Comparison of ENCODE assay signal across 22 cellular contexts in the genomic region with DNA sequence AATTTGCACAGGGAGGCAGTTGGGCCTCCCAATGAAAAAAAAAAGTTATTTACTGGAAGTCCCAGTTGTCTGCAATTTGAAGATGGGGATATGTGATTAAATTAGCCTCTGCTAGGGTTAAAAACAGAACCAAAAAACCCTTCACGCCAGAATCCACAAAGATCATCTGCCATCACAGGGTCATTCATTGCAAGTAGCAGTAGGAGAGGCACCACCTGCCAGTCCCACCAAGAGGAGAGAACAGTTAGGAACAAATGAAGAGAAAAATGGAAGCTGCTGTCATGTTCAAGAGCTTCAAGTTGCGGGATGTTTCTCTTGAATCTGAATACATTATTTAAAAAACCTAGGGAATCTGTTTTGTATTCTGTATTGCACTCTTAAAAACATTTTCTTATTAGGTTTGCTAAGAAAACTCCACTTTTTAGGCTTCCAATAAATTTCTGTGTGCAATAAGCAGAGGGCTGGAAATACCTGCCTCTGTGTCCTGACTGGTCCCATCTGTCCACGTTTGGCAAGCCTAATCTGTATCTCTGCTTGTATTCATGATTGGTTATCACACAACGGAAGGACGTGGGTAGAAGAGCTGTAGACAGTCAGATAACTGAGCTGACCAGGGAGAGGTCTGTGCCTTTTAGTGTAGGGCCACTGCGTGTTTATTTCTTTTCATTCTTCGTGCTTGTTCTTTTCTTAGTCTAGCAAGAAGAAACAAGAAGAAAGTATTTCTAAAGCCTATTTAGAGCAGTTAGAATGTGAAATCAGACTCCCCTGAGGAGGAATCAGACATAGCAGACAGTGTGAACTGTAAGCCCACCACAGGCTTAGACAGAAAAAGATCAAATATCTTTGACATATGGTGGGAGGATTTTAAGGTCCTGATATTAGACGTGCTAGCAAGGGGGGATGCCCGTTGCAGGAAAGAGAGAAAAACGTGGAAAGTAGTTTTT.
DNase-seq lines count a peak whose midpoint lies in the region; ATAC-seq and TF ChIP-seq lines count a peak whose summit lies in the region.
"Had no signal": no experiment of that assay in that cellular context is flagged by ENCODE, and none has a peak within 500 bp of the region (broad histone marks: within the 10 kb centered on the region; RNA-seq: fewer than 3 reads in every experiment).

No MANE protein-coding gene starts in this region.

- H3K4me3 ChIP-seq in endocrine pancreas (ENCODE audit: control insufficient read depth, insufficient read depth, low read length) = peak overlapping the region; percentile 22
- no peak overlapping the region for H3K4me3 ChIP-seq in parathyroid adenoma (ENCODE audit: low read depth, low read length)
- H3K4me3 ChIP-seq: GM23248, lower lobe of right lung, thoracic aorta had no signal

- DNase-seq in NCI-H524 treated with DMSO at 0.1 percent for 48 hours (lab: John Stamatoyannopoulos, UW) (peak; percentile 91), NCI-H510A (lab: John Stamatoyannopoulos, UW) (no peak), ACHN (no peak)
- DNase-seq: activated CD4-positive, alpha-beta T cell treated with anti-CD3 and anti-CD28 coated beads for 36 hours; activated naive CD4-positive, alpha-beta T cell treated with anti-CD3 and anti-CD28 coated beads, Interleukin-2, amount 50 U/mL, for 16 hours; CD8-positive, alpha-beta T cell; GM23248; heart right ventricle; lower lobe of right lung; NCI-H1092 treated with DMSO at 0.1 percent for 48 hours; NCI-H2081; NCI-H446 treated with DMSO at 0.1 percent for 48 hours; occipital lobe; stimulated activated CD4-positive, alpha-beta T cell treated with anti-CD3 and anti-CD28 coated beads, Interleukin-4, amount 100 ng/mL, for 24 hours; stimulated activated naive CD4-positive, alpha-beta T cell treated with Interleukin-2 at 50 U/mL for 16 hours had no signal

- no peaks in the 10 kb centered on the region for H3K27me3 ChIP-seq in endocrine pancreas (ENCODE audit: control insufficient read depth, insufficient read depth, low read length)
- H3K27me3 ChIP-seq in parathyroid adenoma (ENCODE audit: control insufficient read depth, insufficient read depth, low read length) = no peaks in the 10 kb centered on the region
- H3K27me3 ChIP-seq: dorsolateral prefrontal cortex, heart right ventricle had no signal

- H3K9ac ChIP-seq in endocrine pancreas (ENCODE audit: control insufficient read depth, insufficient read depth, low read length) (no peak overlapping the region), parathyroid adenoma (no peak overlapping the region)
- H3K9ac ChIP-seq: GM23248 had no signal

- no peak overlapping the region for H3K27ac ChIP-seq in parathyroid adenoma
- H3K27ac ChIP-seq: GM23248, lower lobe of right lung, RWPE1, thoracic aorta had no signal

- H3K36me3 ChIP-seq in endocrine pancreas (ENCODE audit: control insufficient read depth, insufficient read depth, low read length) = no peaks in the 10 kb centered on the region
- no peaks in the 10 kb centered on the region for H3K36me3 ChIP-seq in parathyroid adenoma (ENCODE audit: control insufficient read depth, insufficient read depth, low read length)
- H3K36me3 ChIP-seq: heart right ventricle, lower lobe of right lung, thoracic aorta had no signal

- H3K4me1 ChIP-seq in endocrine pancreas (ENCODE audit: control insufficient read depth, insufficient read depth, low read length) (no peaks in the 10 kb centered on the region), parathyroid adenoma (no peaks in the 10 kb centered on the region)
- H3K4me1 ChIP-seq: lower lobe of right lung had no signal

- in situ Hi-C loops in ACHN (cut with HindIII; ENCODE audit: low pct_ligation_motif_present, low pct_unique_long_range_greater_than_20kb, low sequenced_read_pairs) = no loop called here

- no peaks in the 10 kb centered on the region for H3K79me2 ChIP-seq in parathyroid adenoma

- no peaks in the 10 kb centered on the region for H3K9me3 ChIP-seq in endocrine pancreas (ENCODE audit: control insufficient read depth, low read length)
- no peaks in the 10 kb centered on the region for H3K9me3 ChIP-seq in parathyroid adenoma (ENCODE audit: control insufficient read depth, low read length)
- H3K9me3 ChIP-seq: lower lobe of right lung, thoracic aorta had no signal

- TF ChIP-seq CTCF in parathyroid adenoma (IDR thresholded peaks at IDR 0.05) = no peak

- ATAC-seq in GM21717 (IDR thresholded peaks at IDR 0.05; ENCODE audit: unreplicated experiment) (peak; percentile 54), GM19397 (IDR thresholded peaks at IDR 0.05; ENCODE audit: unreplicated experiment) (no peak)
- ATAC-seq: activated CD4-positive, alpha-beta T cell treated with anti-CD3 and anti-CD28 coated beads for 36 hours; CD8-positive, alpha-beta T cell had no signal

- no peak overlapping the region for H3K4me2 ChIP-seq in parathyroid adenoma (ENCODE audit: low read length)

- peak overlapping the region; percentile 30 for H2AFZ ChIP-seq in parathyroid adenoma
- H2AFZ ChIP-seq: GM23248 had no signal
